In the genomic region with DNA sequence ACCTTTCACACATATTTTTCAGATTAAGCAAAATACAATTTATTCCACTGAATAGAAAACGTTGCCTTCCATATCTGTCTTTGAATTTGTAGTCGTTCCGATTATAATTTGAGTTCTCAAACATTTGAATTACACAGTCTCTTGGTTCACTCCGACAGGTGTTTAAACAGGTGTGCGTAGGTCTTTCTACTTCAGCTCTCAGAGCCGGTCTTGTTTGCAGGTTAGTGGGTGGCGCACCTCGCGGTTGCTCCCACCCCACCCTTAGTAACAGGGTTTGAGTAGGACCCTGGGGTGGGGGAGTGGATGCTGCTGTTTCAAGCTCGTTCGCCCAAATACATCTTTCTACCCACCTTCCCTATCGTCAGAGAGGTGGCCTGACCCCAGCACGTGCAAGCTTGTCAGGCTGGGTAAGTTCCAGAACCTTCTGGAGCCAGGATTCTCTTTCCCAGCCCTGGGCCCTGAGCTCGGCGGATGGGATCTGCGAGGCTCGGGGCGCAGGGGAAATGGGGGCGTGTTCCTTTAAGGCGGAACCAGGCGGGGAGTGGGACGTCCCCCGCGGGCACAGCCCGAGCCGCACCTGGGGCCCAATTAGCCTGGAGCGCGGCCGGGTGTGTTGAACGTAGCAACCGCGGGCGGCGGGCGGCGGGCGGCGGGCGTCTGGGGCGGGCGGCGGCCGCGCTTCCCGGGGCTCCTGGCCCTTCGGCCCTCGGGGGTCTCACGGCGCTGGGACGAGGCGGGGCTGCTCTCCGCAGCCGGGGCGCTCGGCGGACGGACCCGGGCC, we compare ENCODE assay signal across 8 cellular contexts. TPM values are rescaled to one million over a fixed set of nuclear protein-coding genes. Genes with fewer than 3 reads are reported as not detected.
A peak's percentile ranks its signal among the peaks of the same experiment; 100 is the strongest.
DNase-seq lines count a peak whose midpoint lies in the region; ATAC-seq and TF ChIP-seq lines count a peak whose summit lies in the region.

A gene (plus strand): TSS at position 591 of the 781 bp plus-strand sequence.

- peaks cover 5% of the 10 kb centered on the region for H3K4me1 Mint-ChIP-seq in activated T-cell treated with anti-CD3 and anti-CD28 coated beads, Interleukin-2, amount 50 U/mL, for 4 hours (ENCODE audit: low read depth)

- H3K4me1 ChIP-seq in GM23248 (ENCODE audit: insufficient read depth) (no peaks in the 10 kb centered on the region), gastroesophageal sphincter (peaks cover 0 to 30% (median 7%) of the 10 kb centered on the region in 3 donors), tibial artery (peaks cover 0 to 18% (median 12%) of the 10 kb centered on the region in 4 donors)

- no peak within 1 kb of the TSS for H2AFZ ChIP-seq in GM23248

- peak within 1 kb of the TSS; percentile 69 for H3K4me3 Mint-ChIP-seq in activated T-cell treated with anti-CD3 and anti-CD28 coated beads, Interleukin-2, amount 50 U/mL, for 4 hours

- in situ Hi-C loops in GM23248 (cut with MboI), result no loop called here

- 22 to 39% methylated on average over 26 to 52 of the region's 58 CpGs for WGBS in GM23248 (ENCODE audit: low coverage in 1 of 2, low lambda C conversion rate in 2 of 2, missing lambda C conversion rate in 2 of 2), 2 experiments
- WGBS in gastroesophageal sphincter (ENCODE audit: low coverage in 1 of 2), 2 donors, result 72 to 73% methylated on average over 6 to 11 of the region's 58 CpGs

- no peaks in the 10 kb centered on the region for H3K9me3 Mint-ChIP-seq in activated T-cell treated with anti-CD3 and anti-CD28 coated beads, Interleukin-2, amount 50 U/mL, for 4 hours

- H3K9me2 ChIP-seq in GM23248 (ENCODE audit: insufficient read depth), result no peaks in the 10 kb centered on the region

- no peaks in the 10 kb centered on the region for H3K36me3 Mint-ChIP-seq in activated T-cell treated with anti-CD3 and anti-CD28 coated beads, Interleukin-2, amount 50 U/mL, for 4 hours (ENCODE audit: insufficient read depth)

- DNase-seq in ELF-1 (ENCODE audit: low read depth, low spot score) (peak; percentile 35), GM23248 (peak; percentile 12), NCI-H1930 (lab: John Stamatoyannopoulos, UW) (peak; percentile 14 to 26), omental fat pad (ENCODE audit: low spot score) (no peak), tibial artery (peak in 1 of 2 donors; percentile 38), dermis blood vessel endothelial cell (no peak)
- peak; percentile 10 for DNase-seq in activated T-cell treated with anti-CD3 and anti-CD28 coated beads, Interleukin-2, amount 50 U/mL, for 4 hours

- no peaks in the 10 kb centered on the region for H3K36me3 ChIP-seq in GM23248 (ENCODE audit: low read depth)
- no peaks in the 10 kb centered on the region for H3K36me3 ChIP-seq in gastroesophageal sphincter
- H3K36me3 ChIP-seq in tibial artery, result no peaks in the 10 kb centered on the region

- no peaks in the 10 kb centered on the region for H3K79me2 ChIP-seq in GM23248 (ENCODE audit: insufficient read depth)

- H3F3A ChIP-seq in GM23248 (ENCODE audit: insufficient read depth), result no peaks in the 10 kb centered on the region

- H3K27ac ChIP-seq in GM23248 (no peak within 1 kb of the TSS), gastroesophageal sphincter (peak within 1 kb of the TSS in 3 of 4 donors; percentile 71 to 85 (median 76)), tibial artery (peak within 1 kb of the TSS in 1 of 2 donors; percentile 21)

- peak; percentile 7 for TF ChIP-seq EP300 in gastroesophageal sphincter (IDR thresholded peaks at IDR 0.05)

- H3K9me3 ChIP-seq in GM23248 (ENCODE audit: low read depth) (no peaks in the 10 kb centered on the region), gastroesophageal sphincter (no peaks in the 10 kb centered on the region), tibial artery (no peaks in the 10 kb centered on the region)

- no peak within 1 kb of the TSS for H3K4me2 ChIP-seq in GM23248 (ENCODE audit: unreplicated experiment)

- TF ChIP-seq CTCF in gastroesophageal sphincter (IDR thresholded peaks at IDR 0.05) (peak in 1 of 4 experiments; percentile 14), omental fat pad (IDR thresholded peaks at IDR 0.05) (no peak), tibial artery (IDR thresholded peaks at IDR 0.05) (no peak)

- intact Hi-C loops in tibial artery (cut with DNase I; ENCODE audit: low total_unique reads), result no loop called here

- no peak within 1 kb of the TSS for H3K4me3 ChIP-seq in GM23248
- H3K4me3 ChIP-seq in gastroesophageal sphincter, result peak within 1 kb of the TSS; percentile 76 to 78
- H3K4me3 ChIP-seq in tibial artery, result peak within 1 kb of the TSS; percentile 39 to 73

- no peaks in the 10 kb centered on the region for H4K20me1 ChIP-seq in GM23248 (ENCODE audit: insufficient read depth)

- peak; percentile 77 to 95 for ATAC-seq in activated T-cell treated with anti-CD3 and anti-CD28 coated beads, Interleukin-2, amount 50 U/mL, for 4 hours
- ATAC-seq in gastroesophageal sphincter (peak; percentile 77), omental fat pad (ENCODE audit: low FRiP score) (peak; percentile 75)

- H3K27me3 ChIP-seq in GM23248 (replicated peaks; ENCODE audit: insufficient read depth) (peaks cover 28% of the 10 kb centered on the region), gastroesophageal sphincter (no peaks in the 10 kb centered on the region), tibial artery (peaks cover 0 to 14% of the 10 kb centered on the region in 2 donors)

- peaks cover 55% of the 10 kb centered on the region for H3K27me3 Mint-ChIP-seq in activated T-cell treated with anti-CD3 and anti-CD28 coated beads, Interleukin-2, amount 50 U/mL, for 4 hours (ENCODE audit: low read depth)

- H3K9ac ChIP-seq in GM23248, result no peak within 1 kb of the TSS

- TF ChIP-seq POLR2A in gastroesophageal sphincter (IDR thresholded peaks at IDR 0.05), result peak in 1 of 2 donors; percentile 36

RNA-seq across cellular contexts. Expression of the gene that starts here (rescaled TPM):
- total RNA-seq in GM23248 (2014; rRNA removed; shearing (Covaris generic)), result 0.13 and 3.4 TPM in 2 replicates
- polyA plus RNA-seq in GM23248 (2016; fragmentation: Nextera tagmentation; extraction: Ambion mirVana), result 0.94 and 1.2 TPM in 2 replicates
- 1 to 10 TPM in 1 of 3 donors, under 1 TPM in 1, not detected in 1; 0.90 to 1.2 TPM for total RNA-seq in activated T-cell treated with anti-CD3 and anti-CD28 coated beads, Interleukin-2, amount 50 U/mL, for 4 hours
- total RNA-seq in gastroesophageal sphincter (10 to 100 TPM; 24.9 to 39.8 (median 32.7) TPM), omental fat pad (10 to 100 TPM in 3 of 4 donors, 1 to 10 TPM in 1; 7.7 to 15.3 (median 11.8) TPM), dermis blood vessel endothelial cell (0.09 TPM in 1 of 2 replicates, not detected in the other)

Comparison
In these comparisons a context has a peak if more than half of its experiments do, and no peak if none do; other contexts are left out.
1. DNase-seq: peak in ELF-1 (single experiment), GM23248 (single experiment), NCI-H1930 (2 of 2) and activated T-cell treated with anti-CD3 and anti-CD28 coated beads, Interleukin-2, amount 50 U/mL, for 4 hours (single experiment); none in omental fat pad (single experiment) and dermis blood vessel endothelial cell (single experiment).
2. Peak in every context shown above with its lines, with median percentiles within 50 percentile points of each other: ATAC-seq.